12 cellular contexts compared by ENCODE assay signal in the genomic region with DNA sequence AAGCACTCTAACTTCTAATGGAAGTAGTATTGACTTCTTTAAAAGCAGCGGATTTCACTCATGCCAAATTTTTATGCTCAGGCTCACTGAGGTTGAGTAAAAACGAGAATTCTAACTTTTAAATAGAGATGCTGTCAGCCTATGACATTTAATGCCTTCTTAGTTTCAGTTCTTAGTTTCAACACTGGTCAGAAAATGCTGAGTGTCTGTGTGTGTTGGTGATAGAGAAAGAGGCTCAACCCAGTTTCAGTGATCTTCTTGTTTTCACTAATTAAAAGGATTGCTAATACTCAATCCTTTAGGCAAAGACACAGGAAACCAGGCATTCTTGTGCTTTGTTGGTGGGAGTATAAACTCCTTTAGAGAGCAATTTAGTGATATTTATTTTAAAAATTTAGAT. TPM values are rescaled to one million over a fixed set of nuclear protein-coding genes. Genes with fewer than 3 reads are reported as not detected.
A peak's percentile ranks its signal among the peaks of the same experiment; 100 is the strongest.
DNase-seq lines count a peak whose midpoint lies in the region; ATAC-seq, FAIRE-seq and TF ChIP-seq lines count a peak whose summit lies in the region.
"Had no signal": no experiment of that assay in that cellular context is flagged by ENCODE, and none has a peak within 500 bp of the region (broad histone marks: within the 10 kb centered on the region; RNA-seq: fewer than 3 reads in every experiment).

No MANE protein-coding gene starts in this region.

- H3K9me3 ChIP-seq in GM12878 (replicated peaks; ENCODE audit: control insufficient read depth, insufficient read depth, low read length) = peaks cover 10% of the 10 kb centered on the region
- no peaks in the 10 kb centered on the region for H3K9me3 ChIP-seq in A673 (ENCODE audit: low read depth, low read length, poor library complexity, severe bottlenecking)

- H3K9ac ChIP-seq in GM12878 (ENCODE audit: control insufficient read depth, insufficient read depth, low read length) = no peak overlapping the region
- H3K9ac ChIP-seq: parathyroid adenoma had no signal

- 5% methylated on average over 2 of the region's 2 CpGs for WGBS in GM12878 (ENCODE audit: insufficient coverage, insufficient replicate concordance, low lambda C conversion rate, missing lambda C conversion rate)

- intact Hi-C loops in GM12878 (cut with micrococcal nuclease; ENCODE audit: unreplicated experiment) = loop anchor here (5.0 kb wide), 2 partner anchors 135 to 210 kb away; a partner anchor contains a TSS
- intact Hi-C loops in A673 (cut with micrococcal nuclease; ENCODE audit: unreplicated experiment) = no loop called here

- H3K4me2 ChIP-seq in GM12878 (ENCODE audit: control insufficient read depth, insufficient read depth) = peak overlapping the region; percentile 75

- H3K4me1 ChIP-seq in GM12878 (ENCODE audit: control insufficient read depth, insufficient read depth, low read length) (peaks cover 24% of the 10 kb centered on the region), A673 (ENCODE audit: insufficient read depth, low read length, poor library complexity, severe bottlenecking) (no peaks in the 10 kb centered on the region)
- H3K4me1 ChIP-seq: parathyroid adenoma had no signal

- H3K27me3 ChIP-seq in GM12878 (replicated peaks in 1 of 2; ENCODE audit: control insufficient read depth in 2 of 2, insufficient read depth in 2 of 2, low read length in 1 of 2) = no peaks in the 10 kb centered on the region
- no peaks in the 10 kb centered on the region for H3K27me3 ChIP-seq in A673 (replicated peaks; ENCODE audit: insufficient read depth, low read depth, low read length, poor library complexity)

- TF ChIP-seq RAD21 in GM12878 (IDR thresholded peaks at IDR 0.05; ENCODE audit: insufficient read depth, low read depth, low read length) = 0 out of 2 replicates have a peak, but pooled peaks have one; percentile 1

- no TSS peak for BruUV-seq in GM12878 (replicated peaks; lab: Mats Ljungman, UMichigan)
- no TSS peak for BruUV-seq in A673 (replicated peaks; lab: Mats Ljungman, UMichigan)

- TF ChIP-seq EP300 in GM12878 (IDR thresholded peaks at IDR 0.05; ENCODE audit: borderline replicate concordance in 1 of 2, control insufficient read depth in 1 of 2, low read depth in 2 of 2, low read length in 2 of 2) = peak; percentile 67 to 94; a peak in 3 of 4 replicates

- peak; percentile 99 for ATAC-seq in GM21447 (IDR thresholded peaks at IDR 0.05; ENCODE audit: unreplicated experiment)
- peak; percentile 99 for ATAC-seq in HG03108 (IDR thresholded peaks at IDR 0.05; ENCODE audit: unreplicated experiment)
- ATAC-seq in GM12878 = peak; percentile 99

- RAD21 ChIA-PET in GM12878 (lab: Charles Lee; ENCODE audit: unreplicated experiment) = interaction anchor here (0.7 to 7.3 kb wide), 7 partner anchors 17 to 209 kb away, joined by 3 to 72 read pairs (median 4); a partner anchor contains a TSS

- CTCF ChIA-PET in GM12878 (lab: Yijun Ruan, JAX) (interaction anchor here (0.6 to 6.9 kb wide), 16 partner anchors 9 to 1066 kb away, joined by 3 to 132 read pairs (median 5); a partner anchor contains a TSS), A673 (lab: Charles Lee) (interaction anchor here (0.6 kb wide), 1 partner anchor 12 kb away, joined by 3 read pairs; no protein-coding TSS in a partner anchor)

- no peak overlapping the region for H3K4me3 ChIP-seq in GM12878
- H3K4me3 ChIP-seq in A673 (ENCODE audit: low read depth, low read length, poor library complexity, severe bottlenecking) = no peak overlapping the region

- no peaks in the 10 kb centered on the region for H4K20me1 ChIP-seq in GM12878 (ENCODE audit: control insufficient read depth, insufficient read depth)

- H2AFZ ChIP-seq in GM12878 (ENCODE audit: control insufficient read depth, low read depth, low read length) = no peak overlapping the region
- H2AFZ ChIP-seq: parathyroid adenoma had no signal

- H3K27ac ChIP-seq in GM12878 (ENCODE audit: control insufficient read depth, insufficient read depth) (peak overlapping the region; percentile 79), A673 (ENCODE audit: low read depth, low read length, poor library complexity, severe bottlenecking) (no peak overlapping the region)
- H3K27ac ChIP-seq: parathyroid adenoma had no signal

- SMC1A ChIA-PET in GM12878 (lab: Charles Lee; ENCODE audit: uncharacterized antibody, unreplicated experiment) = interaction anchor here (0.6 to 5.7 kb wide), 15 partner anchors 8 to 579 kb away, joined by 3 to 73 read pairs (median 5); a partner anchor contains a TSS

- FAIRE-seq in GM12878 (lab: Jason Lieb, UNC) = peak; percentile 98

- no peaks in the 10 kb centered on the region for H3K79me2 ChIP-seq in GM12878 (ENCODE audit: control insufficient read depth, insufficient read depth, low read length)

- POLR2A ChIA-PET in GM12878 (lab: Charles Lee) (interaction anchor here (0.6 to 1.0 kb wide), 5 partner anchors 9 to 140 kb away, joined by 3 to 6 read pairs (median 4); a partner anchor contains a TSS), A673 (lab: Charles Lee; ENCODE audit: low non-redundant PET) (no interaction called here)

- no peak for TF ChIP-seq CTCF in GM12878 (IDR thresholded peaks at IDR 0.05 in 2 of 3, conservative IDR thresholded peaks at IDR 0.05 in 1 of 3; ENCODE audit: control insufficient read depth in 2 of 3, extremely low read depth in 1 of 3, insufficient read depth in 1 of 3, low read depth in 3 of 3, low read length in 3 of 3)
- no peak for TF ChIP-seq CTCF in A673 (conservative IDR thresholded peaks at IDR 0.05; ENCODE audit: low read depth, low read length)

- peaks cover 10 to 24% of the 10 kb centered on the region in 2 experiments for H3K36me3 ChIP-seq in GM12878 (ENCODE audit: control insufficient read depth in 2 of 2, insufficient read depth in 2 of 2, low read length in 1 of 2)
- peaks cover 9% of the 10 kb centered on the region for H3K36me3 ChIP-seq in A673 (ENCODE audit: insufficient read depth, low read length, poor library complexity, severe bottlenecking)

- in situ Hi-C loops in GM12878 (cut with MboI) = no loop called here

- TF ChIP-seq POLR2A in GM12878 (IDR thresholded peaks at IDR 0.05; ENCODE audit: low read depth, low read length) = no peak

- DNase-seq in SIG-M5 treated with dmso at 0.1 percent for 504 hours (lab: John Stamatoyannopoulos, UW; ENCODE audit: unreplicated experiment) = peak; percentile 22
- no peak for DNase-seq in SIG-M5 (lab: John Stamatoyannopoulos, UW)
- DNase-seq in GM12878 (ENCODE audit: low read depth, low spot score) = peak; percentile 87
- no peak for DNase-seq in A673 (ENCODE audit: low spot score)
- no peak for DNase-seq in stimulated activated CD4-positive, alpha-beta T cell treated with anti-CD3 and anti-CD28 coated beads, Interleukin-2, amount 100 ng/mL, for 24 hours
- no peak for DNase-seq in NCI-H524 (lab: John Stamatoyannopoulos, UW)
- DNase-seq: 8988T; activated naive CD4-positive, alpha-beta T cell treated with anti-CD3 and anti-CD28 coated beads, Interleukin-2, amount 10 ng/mL, durations not matched to agents 7 days and 5 days; GDM1 had no signal

TF ChIP-seq in GM12878, 131 proteins besides CTCF, POLR2A, EP300 and RAD21 (continues in another document):
- TF ChIP-seq, protein P1, sequence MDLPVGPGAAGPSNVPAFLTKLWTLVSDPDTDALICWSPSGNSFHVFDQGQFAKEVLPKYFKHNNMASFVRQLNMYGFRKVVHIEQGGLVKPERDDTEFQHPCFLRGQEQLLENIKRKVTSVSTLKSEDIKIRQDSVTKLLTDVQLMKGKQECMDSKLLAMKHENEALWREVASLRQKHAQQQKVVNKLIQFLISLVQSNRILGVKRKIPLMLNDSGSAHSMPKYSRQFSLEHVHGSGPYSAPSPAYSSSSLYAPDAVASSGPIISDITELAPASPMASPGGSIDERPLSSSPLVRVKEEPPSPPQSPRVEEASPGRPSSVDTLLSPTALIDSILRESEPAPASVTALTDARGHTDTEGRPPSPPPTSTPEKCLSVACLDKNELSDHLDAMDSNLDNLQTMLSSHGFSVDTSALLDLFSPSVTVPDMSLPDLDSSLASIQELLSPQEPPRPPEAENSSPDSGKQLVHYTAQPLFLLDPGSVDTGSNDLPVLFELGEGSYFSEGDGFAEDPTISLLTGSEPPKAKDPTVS (IDR thresholded peaks at IDR 0.05; ENCODE audit: low read depth, low read length) = no peak
- peak; percentile 89 for TF ChIP-seq MTA2 (IDR thresholded peaks at IDR 0.05; ENCODE audit: low read depth)
- TF ChIP-seq NBN (IDR thresholded peaks at IDR 0.05) = peak; percentile 67
- TF ChIP-seq PML (IDR thresholded peaks at IDR 0.05; ENCODE audit: low read length) = peak; percentile 56; the same call in 1 of the 2 replicates
- no peak for TF ChIP-seq NRF1 (conservative IDR thresholded peaks at IDR 0.05; ENCODE audit: low read depth, low read length)
- TF ChIP-seq FOXM1 (IDR thresholded peaks at IDR 0.05; ENCODE audit: low read depth, low read length) = peak; percentile 75; the same call in 1 of the 2 replicates
- TF ChIP-seq MEF2A (IDR thresholded peaks at IDR 0.05; ENCODE audit: insufficient read depth, low read depth, low read length) = peak; percentile 95
- peak; percentile 53; the same call in 1 of the 2 replicates for TF ChIP-seq ZBED1 (IDR thresholded peaks at IDR 0.05; ENCODE audit: borderline replicate concordance)

RNA-seq across cellular contexts. Expression of a gene that starts 31.0 kb away (rescaled TPM):
- total RNA-seq in GM12878 (2013; cell fraction: nucleolus; rRNA removed) = 11.8 and 17.9 TPM in 2 replicates
- total RNA-seq in GM12878 (2014; rRNA removed) (222 and 228 TPM in 2 replicates), GM12878 (2014; rRNA removed; fragmentation: Illumina TruSeq; extraction: Trizol) (181 and 208 TPM in 2 replicates), GM12878 (2021) (186 and 193 TPM in 2 replicates), A673 (2021) (312 TPM in 2 replicates)
- 97.1 TPM for polyA plus RNA-seq in GM12878 (2011; ENCODE audit: low read depth)
- polyA plus RNA-seq in GM12878 (2011; rRNA removed) (147 and 217 TPM in 2 replicates), GM12878 (2014; fragmentation: Illumina TruSeq; extraction: Trizol) (153 and 203 TPM in 2 replicates), GM12878 (2014; fragmentation: Nextera tagmentation; extraction: Ambion mirVana) (100 to 1,000 TPM in 1 of 2 experiments, 10 to 100 TPM in 1; 79.4 to 150 TPM), GM12878 (2014; rRNA removed) (179 and 205 TPM in 2 replicates), GM12878 (2016; fragmentation: Nextera tagmentation; extraction: Ambion mirVana) (100 to 1,000 TPM; 413 to 415 TPM)
- polyA plus RNA-seq in GM12878 (2011; cell fraction: cytosol; rRNA removed) = 244 and 255 TPM in 2 replicates
- polyA plus RNA-seq in GM12878 (2011; cell fraction: nucleus; rRNA removed) = 105 and 119 TPM in 2 replicates
- 140 and 147 TPM in 2 replicates for polyA plus RNA-seq in GM12878 (2012)
- 85.2 and 117 TPM in 2 replicates for polyA minus RNA-seq in GM12878 (2011; rRNA and poly(A)+ RNA removed)
- 50.8 and 57.1 TPM in 2 replicates for polyA minus RNA-seq in GM12878 (2011; cell fraction: cytosol; rRNA and poly(A)+ RNA removed)
- 14.5 and 28.7 TPM in 2 replicates for polyA minus RNA-seq in GM12878 (2011; cell fraction: nucleus; rRNA and poly(A)+ RNA removed)

Comparison
In these comparisons a context has a peak if more than half of its experiments do, and no peak if none do; other contexts are left out.
1. DNase-seq: peak in SIG-M5 treated with dmso at 0.1 percent for 504 hours (single experiment) and GM12878 (single experiment); none in SIG-M5 (single experiment), A673 (single experiment), stimulated activated CD4-positive, alpha-beta T cell treated with anti-CD3 and anti-CD28 coated beads, Interleukin-2, amount 100 ng/mL, for 24 hours (0 of 2) and NCI-H524 (0 of 2).
2. Peak in every context shown above with its lines, with median percentiles within 50 percentile points of each other: ATAC-seq.